8 cellular contexts compared by ENCODE assay signal in genomic region chr1:42681771-42682483, GRCh38. TPM values are rescaled to one million over a fixed set of nuclear protein-coding genes. Genes with fewer than 3 reads are reported as not detected.
DNase-seq lines count a peak whose midpoint lies in the region; ATAC-seq and TF ChIP-seq lines count a peak whose summit lies in the region.

TSS of gene YBX1 (plus strand) at chr1:42682418. CDS start at chr1:42682566, 148 bp downstream.

- H3K4me1 Mint-ChIP-seq in activated T-cell treated with anti-CD3 and anti-CD28 coated beads, Interleukin-2, amount 50 U/mL, for 4 hours (ENCODE audit: low read depth): peaks cover 44% of the 10 kb centered on the region

- no peaks in the 10 kb centered on the region for H3K9me3 ChIP-seq in Panc1 (ENCODE audit: control insufficient read depth, insufficient read depth, low read depth, low read length)
- no peaks in the 10 kb centered on the region for H3K9me3 ChIP-seq in muscle layer of colon (ENCODE audit: low read length)

- H3K4me3 ChIP-seq in Panc1 (ENCODE audit: low read depth in 2 of 2, low read length in 2 of 2) (peak within 1 kb of the TSS; percentile 91 to 97), muscle layer of colon (ENCODE audit: low read depth in 1 of 2, low read length in 2 of 2) (peak within 1 kb of the TSS; percentile 89 to 97)

- H3K9me3 Mint-ChIP-seq in activated T-cell treated with anti-CD3 and anti-CD28 coated beads, Interleukin-2, amount 50 U/mL, for 4 hours: no peaks in the 10 kb centered on the region

- in situ Hi-C loops in Panc1 (cut with HindIII; ENCODE audit: low pct_unique_long_range_greater_than_20kb, low sequenced_read_pairs): no loop called here

- peaks cover 28% of the 10 kb centered on the region for H3K36me3 Mint-ChIP-seq in activated T-cell treated with anti-CD3 and anti-CD28 coated beads, Interleukin-2, amount 50 U/mL, for 4 hours (ENCODE audit: insufficient read depth)

- CTCF ChIA-PET in Panc1 (lab: Charles Lee): no interaction called here

- peak within 1 kb of the TSS; percentile 96 for H3K4me3 Mint-ChIP-seq in activated T-cell treated with anti-CD3 and anti-CD28 coated beads, Interleukin-2, amount 50 U/mL, for 4 hours

- intact Hi-C loops in Panc1 (cut with micrococcal nuclease; ENCODE audit: unreplicated experiment): no loop called here

- POLR2A ChIA-PET in Panc1 (lab: Charles Lee): interaction anchor here (0.6 to 1.0 kb wide), 2 partner anchors 11 to 18 kb away, joined by 3 to 4 read pairs; no protein-coding TSS in a partner anchor

- no peak for TF ChIP-seq CTCF in Panc1 (IDR thresholded peaks at IDR 0.05)

- peak within 1 kb of the TSS; percentile 93 for H3K9ac ChIP-seq in muscle layer of colon (ENCODE audit: low read length)

- H3K27me3 ChIP-seq in Panc1 (ENCODE audit: control insufficient read depth, insufficient read depth, low read length): no peaks in the 10 kb centered on the region
- no peaks in the 10 kb centered on the region for H3K27me3 ChIP-seq in muscle layer of colon (ENCODE audit: control insufficient read depth in 1 of 2, insufficient read depth in 2 of 2, low read length in 2 of 2)

- H3K27ac ChIP-seq in Panc1 (ENCODE audit: low read length): peak within 1 kb of the TSS; percentile 99
- peak within 1 kb of the TSS; percentile 89 for H3K27ac ChIP-seq in muscle layer of colon (ENCODE audit: low read depth, low read length)

- DNase-seq in DMS53 (lab: John Stamatoyannopoulos, UW) (peak; percentile 100), KG1 (lab: John Stamatoyannopoulos, UW) (peak; percentile 98), Panc1 (ENCODE audit: low read depth, low spot score) (peak; percentile 99)
- peak; percentile 94 for DNase-seq in activated T-cell treated with anti-CD3 and anti-CD28 coated beads, Interleukin-2, amount 50 U/mL, for 4 hours
- peak; percentile 86 for DNase-seq in stimulated activated CD8-positive, alpha-beta memory T cell treated with anti-CD3 and anti-CD28 coated beads, Interleukin-7, amount 100 ng/mL, for 24 hours (ENCODE audit: low read depth)

- peak; percentile 80 for ATAC-seq in GM21723 (IDR thresholded peaks at IDR 0.05; ENCODE audit: unreplicated experiment)
- peak; percentile 95 for ATAC-seq in Panc1
- peak; percentile 92 to 93 for ATAC-seq in activated T-cell treated with anti-CD3 and anti-CD28 coated beads, Interleukin-2, amount 50 U/mL, for 4 hours
- ATAC-seq in esophagus mucosa: peak; percentile 98

- H3K36me3 ChIP-seq in Panc1 (ENCODE audit: control insufficient read depth, insufficient read depth, low read length) (peaks cover 27% of the 10 kb centered on the region), muscle layer of colon (ENCODE audit: insufficient read depth, low read length) (no peaks in the 10 kb centered on the region)

- H3K4me1 ChIP-seq in Panc1 (ENCODE audit: control insufficient read depth, insufficient read depth, low read length) (peaks cover 35% of the 10 kb centered on the region), muscle layer of colon (ENCODE audit: insufficient read depth, low read length) (peaks cover 47% of the 10 kb centered on the region)

- no TSS peak for BruUV-seq in Panc1 (replicated peaks; lab: Mats Ljungman, UMichigan)

- no peaks in the 10 kb centered on the region for H3K27me3 Mint-ChIP-seq in activated T-cell treated with anti-CD3 and anti-CD28 coated beads, Interleukin-2, amount 50 U/mL, for 4 hours (ENCODE audit: low read depth)

RNA-seq across cellular contexts. Expression of gene YBX1, which starts in this region (rescaled TPM):
- total RNA-seq in Panc1 (2021; ENCODE audit: unreplicated experiment): 908 TPM
- polyA plus RNA-seq in Panc1 (2012; ENCODE audit: insufficient read length): 1,132 TPM
- 1,000 to 10,000 TPM; 1,281 to 1,520 (median 1,366) TPM for total RNA-seq in activated T-cell treated with anti-CD3 and anti-CD28 coated beads, Interleukin-2, amount 50 U/mL, for 4 hours
- total RNA-seq in esophagus mucosa: 404 TPM

Comparison
In these comparisons a context has a peak if more than half of its experiments do, and no peak if none do; other contexts are left out.
1. Peak in every context shown above with its lines: DNase-seq, ATAC-seq, H3K4me3 ChIP-seq and H3K27ac ChIP-seq.